ENCODE assay signal across 11 cellular contexts in the genomic region with DNA sequence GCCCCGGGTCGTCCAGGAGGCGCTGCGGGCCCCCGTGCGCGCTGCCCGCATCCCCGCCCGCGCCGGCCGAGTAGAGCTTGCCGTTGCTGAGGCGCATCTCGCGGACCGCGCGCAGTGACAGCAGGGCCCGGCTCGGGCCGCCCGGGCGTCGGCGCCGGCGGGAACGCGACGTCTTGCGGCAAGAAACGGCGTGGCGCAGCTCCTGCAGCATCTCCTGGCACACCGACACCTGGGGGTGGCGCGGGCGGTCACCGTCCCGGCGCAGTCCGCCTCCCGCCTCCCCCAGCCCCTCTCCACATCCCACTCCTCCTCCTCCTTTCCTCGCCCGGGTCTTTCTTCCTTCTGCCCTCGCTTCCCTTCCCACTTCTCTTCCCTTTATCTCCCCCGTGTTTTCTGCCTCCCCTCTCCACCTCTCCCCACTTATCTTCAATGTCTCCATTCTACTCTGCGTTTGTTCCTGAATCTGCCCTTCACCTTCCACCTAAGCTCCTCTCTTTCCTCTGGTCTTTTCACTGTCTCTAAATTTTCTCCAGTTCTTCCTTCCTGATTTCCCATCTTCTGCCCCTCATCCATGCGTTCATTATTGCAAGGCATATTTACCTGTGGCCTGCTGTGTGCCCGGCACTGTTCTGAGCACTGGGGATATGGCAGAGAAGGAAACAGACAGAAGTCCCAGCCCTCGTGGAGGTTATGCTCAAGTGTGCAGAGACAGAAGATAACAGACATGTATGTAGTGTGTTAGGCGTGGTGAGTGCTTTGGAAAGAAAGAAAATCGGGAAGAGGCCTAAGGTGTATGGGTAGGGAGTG. TPM values are rescaled to one million over a fixed set of nuclear protein-coding genes. Genes with fewer than 3 reads are reported as not detected.
DNase-seq lines count a peak whose midpoint lies in the region; ATAC-seq and TF ChIP-seq lines count a peak whose summit lies in the region.
"Had no signal": no experiment of that assay in that cellular context is flagged by ENCODE, and none has a peak within 500 bp of the region (broad histone marks: within the 10 kb centered on the region; RNA-seq: fewer than 3 reads in every experiment).

No MANE protein-coding gene starts in this region.

- DNase-seq in activated naive CD8-positive, alpha-beta T cell treated with anti-CD3 and anti-CD28 coated beads, Interleukin-2, amount 50 U/mL, for 24 hours: no peak
- peak; percentile 60 for DNase-seq in NCI-H146 (lab: John Stamatoyannopoulos, UW)
- peak in 3 of 10 donors; percentile 46 to 55 (median 53) for DNase-seq in dorsolateral prefrontal cortex
- no peak for DNase-seq in progenitor cell of endocrine pancreas (ENCODE audit: low spot score, unreplicated experiment)
- no peak for DNase-seq in OCI-M2 (lab: John Stamatoyannopoulos, UW; ENCODE audit: unreplicated experiment)
- no peak for DNase-seq in AG08396 (ENCODE audit: low spot score)
- DNase-seq: DMS79 had no signal

- H3K27me3 ChIP-seq in dorsolateral prefrontal cortex: peaks cover 0 to 58% (median 8%) of the 10 kb centered on the region in 45 donors

- peaks cover 34% of the 10 kb centered on the region for H3K4me1 Mint-ChIP-seq in activated naive CD8-positive, alpha-beta T cell (ENCODE audit: low read depth)
- peaks cover 32% of the 10 kb centered on the region for H3K4me1 Mint-ChIP-seq in activated naive CD8-positive, alpha-beta T cell treated with anti-CD3 and anti-CD28 coated beads, Interleukin-2, amount 50 U/mL, for 24 hours
- H3K4me1 Mint-ChIP-seq in progenitor cell of endocrine pancreas (ENCODE audit: low read depth): peaks cover 4% of the 10 kb centered on the region

- no peak overlapping the region for H3K27ac Mint-ChIP-seq in activated naive CD8-positive, alpha-beta T cell
- no peak overlapping the region for H3K27ac Mint-ChIP-seq in activated naive CD8-positive, alpha-beta T cell treated with anti-CD3 and anti-CD28 coated beads, Interleukin-2, amount 50 U/mL, for 24 hours
- no peak overlapping the region for H3K27ac Mint-ChIP-seq in progenitor cell of endocrine pancreas

- H3K36me3 Mint-ChIP-seq in activated naive CD8-positive, alpha-beta T cell: peaks cover 4% of the 10 kb centered on the region
- no peaks in the 10 kb centered on the region for H3K36me3 Mint-ChIP-seq in activated naive CD8-positive, alpha-beta T cell treated with anti-CD3 and anti-CD28 coated beads, Interleukin-2, amount 50 U/mL, for 24 hours (ENCODE audit: low read depth)
- H3K36me3 Mint-ChIP-seq in progenitor cell of endocrine pancreas (ENCODE audit: insufficient read depth): no peaks in the 10 kb centered on the region

- peaks cover 46% of the 10 kb centered on the region for H3K27me3 Mint-ChIP-seq in activated naive CD8-positive, alpha-beta T cell
- peaks cover 73% of the 10 kb centered on the region for H3K27me3 Mint-ChIP-seq in activated naive CD8-positive, alpha-beta T cell treated with anti-CD3 and anti-CD28 coated beads, Interleukin-2, amount 50 U/mL, for 24 hours
- peaks cover 82% of the 10 kb centered on the region for H3K27me3 Mint-ChIP-seq in progenitor cell of endocrine pancreas

- TF ChIP-seq CTCF in dorsolateral prefrontal cortex (IDR thresholded peaks at IDR 0.05 in 54 of 56, conservative IDR thresholded peaks at IDR 0.05 in 2 of 56; ENCODE audit: low read depth in 1 of 56, partially characterized antibody in 56 of 56) (no peak), progenitor cell of endocrine pancreas (IDR thresholded peaks at IDR 0.05; ENCODE audit: unreplicated experiment) (no peak)

- peak overlapping the region; percentile 50 for H3K4me3 Mint-ChIP-seq in activated naive CD8-positive, alpha-beta T cell
- no peak overlapping the region for H3K4me3 Mint-ChIP-seq in activated naive CD8-positive, alpha-beta T cell treated with anti-CD3 and anti-CD28 coated beads, Interleukin-2, amount 50 U/mL, for 24 hours
- H3K4me3 Mint-ChIP-seq in progenitor cell of endocrine pancreas (ENCODE audit: low read depth): peak overlapping the region; percentile 17

- H3K9me3 Mint-ChIP-seq in activated naive CD8-positive, alpha-beta T cell (ENCODE audit: low read depth): no peaks in the 10 kb centered on the region
- no peaks in the 10 kb centered on the region for H3K9me3 Mint-ChIP-seq in activated naive CD8-positive, alpha-beta T cell treated with anti-CD3 and anti-CD28 coated beads, Interleukin-2, amount 50 U/mL, for 24 hours
- no peaks in the 10 kb centered on the region for H3K9me3 Mint-ChIP-seq in progenitor cell of endocrine pancreas (ENCODE audit: low read depth)

- peak overlapping the region in 20 of 59 donors; percentile 8 to 56 (median 31) for H3K4me3 ChIP-seq in dorsolateral prefrontal cortex
- H3K4me3 ChIP-seq: upper lobe of left lung had no signal

- ATAC-seq in activated naive CD8-positive, alpha-beta T cell treated with anti-CD3 and anti-CD28 coated beads, Interleukin-2, amount 50 U/mL, for 24 hours: no peak
- ATAC-seq in GM18870 (IDR thresholded peaks at IDR 0.05; ENCODE audit: unreplicated experiment): no peak

- intact Hi-C loops in dorsolateral prefrontal cortex (cut with DNase I): no loop called here

- H3K27ac ChIP-seq in dorsolateral prefrontal cortex: peak overlapping the region in 33 of 59 donors; percentile 6 to 91 (median 59)
- H3K27ac ChIP-seq: pancreas, upper lobe of left lung had no signal

RNA-seq across cellular contexts. Expression of gene ATP1A3, which starts 5.2 kb away (rescaled TPM):
- total RNA-seq in dorsolateral prefrontal cortex: 100 to 1,000 TPM; 156 to 918 (median 662) TPM
- 0.29 TPM in 2 replicates for total RNA-seq in progenitor cell of endocrine pancreas

RNA-seq across cellular contexts. Expression of gene RABAC1, which starts 40.2 kb away (rescaled TPM):
- total RNA-seq in dorsolateral prefrontal cortex: 100 to 1,000 TPM; 113 to 188 (median 144) TPM
- 86.6 and 87.7 TPM in 2 replicates for total RNA-seq in progenitor cell of endocrine pancreas

Comparison
In these comparisons a context has a peak if more than half of its experiments do, and no peak if none do; other contexts are left out.
1. RNA of gene ATP1A3, which starts 5.2 kb away (total RNA-seq): 156 to 918 TPM in dorsolateral prefrontal cortex; 0.29 TPM in progenitor cell of endocrine pancreas; every median in the first group is over 100 times any median in the second.